Comparison of ENCODE assay signal across 17 cellular contexts in genomic region chr4:110275871-110276270, GRCh38.
A peak's percentile ranks its signal among the peaks of the same experiment; 100 is the strongest.
DNase-seq lines count a peak whose midpoint lies in the region; ATAC-seq and TF ChIP-seq lines count a peak whose summit lies in the region.
"Had no signal": no experiment of that assay in that cellular context is flagged by ENCODE, and none has a peak within 500 bp of the region (broad histone marks: within the 10 kb centered on the region; RNA-seq: fewer than 3 reads in every experiment).

No MANE protein-coding gene starts in this region.

- no peaks in the 10 kb centered on the region for H3K79me2 ChIP-seq in PC-9 (ENCODE audit: low read depth)

- H2AFZ ChIP-seq in PC-9 = no peak overlapping the region

- POLR2A ChIA-PET in PC-9 (lab: Charles Lee; ENCODE audit: unreplicated experiment) = no interaction called here

- no peak overlapping the region for H3K4me2 ChIP-seq in PC-9

- ATAC-seq in GM18520 (IDR thresholded peaks at IDR 0.05; ENCODE audit: unreplicated experiment) = no peak
- ATAC-seq: activated CD8-positive, alpha-beta T cell treated with anti-CD3 and anti-CD28 coated beads for 36 hours; body of pancreas; naive thymus-derived CD4-positive, alpha-beta T cell; right cardiac atrium; stimulated activated naive B cell treated with anti-CD40 and anti-IgM and Interleukin-4, amounts not matched to agents 10 μg/mL and 1 μg/mL and 100 μg/mL, for 72 hours had no signal

- TF ChIP-seq CTCF in PC-9 (conservative IDR thresholded peaks at IDR 0.05) = no peak

- H3K4me1 ChIP-seq in PC-9 (replicated peaks; ENCODE audit: insufficient read depth) = peaks cover 23% of the 10 kb centered on the region
- H3K4me1 ChIP-seq: body of pancreas had no signal

- intact Hi-C loops in PC-9 (cut with micrococcal nuclease; ENCODE audit: unreplicated experiment) = no loop called here

- H3K4me3 ChIP-seq in PC-9 = no peak overlapping the region
- H3K4me3 ChIP-seq: body of pancreas, thoracic aorta had no signal

- no TSS peak for BruUV-seq in PC-9 (replicated peaks; lab: Mats Ljungman, UMichigan)

- H3K27me3 ChIP-seq in PC-9 (ENCODE audit: insufficient read depth, low read depth) = no peaks in the 10 kb centered on the region
- H3K27me3 ChIP-seq: body of pancreas had no signal

- no peaks in the 10 kb centered on the region for H3K9me3 ChIP-seq in PC-9 (ENCODE audit: insufficient read depth, low read depth)
- H3K9me3 ChIP-seq: body of pancreas, thoracic aorta had no signal

- H3K9me2 ChIP-seq in PC-9 (ENCODE audit: insufficient read depth) = no peaks in the 10 kb centered on the region

- H3F3A ChIP-seq in PC-9 (ENCODE audit: insufficient read depth, low read depth) = no peaks in the 10 kb centered on the region; the same call in 1 of the 2 replicates

- H3K36me3 ChIP-seq in PC-9 (ENCODE audit: low read depth) = no peaks in the 10 kb centered on the region
- H3K36me3 ChIP-seq: thoracic aorta had no signal

- CTCF ChIA-PET in PC-9 (lab: Charles Lee) = no interaction called here

- 0 out of 2 replicates have a peak overlapping the region, but pooled peaks have one; percentile 27 for H3K27ac ChIP-seq in PC-9
- H3K27ac ChIP-seq: body of pancreas, thoracic aorta had no signal

- no peaks in the 10 kb centered on the region for H4K20me1 ChIP-seq in PC-9 (ENCODE audit: insufficient read depth)

- DNase-seq in ELR (ENCODE audit: low read depth) = peak; percentile 25
- DNase-seq in PC-9 = peak in 1 of 2 experiments; percentile 77
- DNase-seq in fibroblast of gingiva (ENCODE audit: low read depth) = peak; percentile 51
- peak; percentile 83 for DNase-seq in renal cortical epithelial cell (ENCODE audit: low read depth)
- no peak for DNase-seq in stimulated activated CD4-positive, alpha-beta T cell treated with anti-CD3 and anti-CD28 coated beads, Interleukin-4, amount 100 ng/mL, for 24 hours
- DNase-seq in DMS153 (lab: John Stamatoyannopoulos, UW) = no peak
- DNase-seq: activated CD8-positive, alpha-beta T cell treated with anti-CD3 and anti-CD28 coated beads for 36 hours; activated naive CD4-positive, alpha-beta T cell treated with Interleukin-2 at 50 U/mL for 16 hours; body of pancreas; kidney; naive thymus-derived CD4-positive, alpha-beta T cell; NCI-H2081 treated with DMSO at 0.1 percent for 48 hours; right cardiac atrium; stimulated activated naive B cell treated with anti-CD40 and anti-IgM and Interleukin-4, amounts not matched to agents 10 μg/mL and 1 μg/mL and 100 μg/mL, for 72 hours; T1000 had no signal

Comparison
In these comparisons a context has a peak if more than half of its experiments do, and no peak if none do; other contexts are left out.
1. DNase-seq: peak in ELR (single experiment), fibroblast of gingiva (single experiment) and renal cortical epithelial cell (single experiment); none in stimulated activated CD4-positive, alpha-beta T cell treated with anti-CD3 and anti-CD28 coated beads, Interleukin-4, amount 100 ng/mL, for 24 hours (single experiment) and DMS153 (single experiment).